Comparison of ENCODE assay signal across 17 cellular contexts in the genomic region with DNA sequence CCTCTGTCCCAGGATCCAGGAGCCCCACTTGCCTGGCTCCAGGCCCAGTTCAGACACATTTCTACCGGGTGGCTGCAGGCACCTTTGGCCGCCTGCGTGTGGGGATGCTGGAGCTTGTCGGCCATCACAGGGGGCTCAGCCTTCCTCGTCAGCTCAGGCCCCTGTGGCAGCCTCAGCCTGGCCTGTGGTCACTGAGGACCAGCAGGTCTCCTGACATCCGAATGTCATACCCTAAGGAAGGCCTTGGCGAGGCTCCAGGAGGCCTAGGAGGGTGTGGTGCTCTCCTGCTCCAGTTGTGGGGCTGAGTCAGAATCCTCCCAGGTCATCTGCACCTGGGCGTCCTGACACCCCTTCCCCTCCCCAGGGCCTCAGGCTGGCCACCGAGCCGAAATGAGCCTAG. TPM values are rescaled to one million over a fixed set of nuclear protein-coding genes. Genes with fewer than 3 reads are reported as not detected.
A peak's percentile ranks its signal among the peaks of the same experiment; 100 is the strongest.
DNase-seq lines count a peak whose midpoint lies in the region; ATAC-seq and TF ChIP-seq lines count a peak whose summit lies in the region.
"Had no signal": no experiment of that assay in that cellular context is flagged by ENCODE, and none has a peak within 500 bp of the region (broad histone marks: within the 10 kb centered on the region; RNA-seq: fewer than 3 reads in every experiment).

No MANE protein-coding gene starts in this region.

- peaks cover 20 to 43% of the 10 kb centered on the region in 2 experiments for H3K4me1 ChIP-seq in HCT116 (ENCODE audit: control insufficient read depth in 1 of 2, insufficient read depth in 2 of 2, low read length in 2 of 2)
- peaks cover 22 to 37% of the 10 kb centered on the region in 2 donors for H3K4me1 ChIP-seq in gastrocnemius medialis
- H3K4me1 ChIP-seq in uterus: no peaks in the 10 kb centered on the region
- no peaks in the 10 kb centered on the region for H3K4me1 ChIP-seq in thyroid gland

- TF ChIP-seq CTCF in HCT116 (IDR thresholded peaks at IDR 0.05 in 2 of 3, conservative IDR thresholded peaks at IDR 0.05 in 1 of 3; ENCODE audit: borderline replicate concordance in 1 of 3, insufficient read depth in 1 of 3, low read depth in 2 of 3, low read length in 2 of 3) (no peak), epithelial cell of esophagus (IDR thresholded peaks at IDR 0.05; ENCODE audit: insufficient read depth, low read depth, low read length, missing control alignments) (no peak), gastrocnemius medialis (IDR thresholded peaks at IDR 0.05 in 4 of 5, conservative IDR thresholded peaks at IDR 0.05 in 1 of 5) (no peak), osteocyte (IDR thresholded peaks at IDR 0.05) (no peak), uterus (IDR thresholded peaks at IDR 0.05) (no peak), thyroid gland (IDR thresholded peaks at IDR 0.05) (no peak), progenitor cell of endocrine pancreas (IDR thresholded peaks at IDR 0.05; ENCODE audit: unreplicated experiment) (no peak)

- 85 to 87% methylated on average over 3 to 7 of the region's 10 CpGs for WGBS in thyroid gland, 2 donors

- RAD21 ChIA-PET in HCT116 (lab: Charles Lee; ENCODE audit: low non-redundant PET in 1 of 2, low total read pairs in 2 of 2, uncharacterized antibody in 2 of 2, unreplicated experiment in 2 of 2): no interaction called here

- H3K36me3 ChIP-seq in HCT116 (ENCODE audit: control insufficient read depth in 1 of 2, insufficient read depth in 2 of 2, low read length in 2 of 2) (no peaks in the 10 kb centered on the region), gastrocnemius medialis (no peaks in the 10 kb centered on the region), uterus (no peaks in the 10 kb centered on the region), thyroid gland (no peaks in the 10 kb centered on the region)
- H3K36me3 ChIP-seq: SJSA1 had no signal

- peak overlapping the region; percentile 62 for H3K4me2 ChIP-seq in HCT116 (ENCODE audit: low read length)

- no peaks in the 10 kb centered on the region for H3K9me2 ChIP-seq in HCT116 (ENCODE audit: insufficient read depth)

- CTCF ChIA-PET in HCT116 (lab: Charles Lee): interaction anchor here (1.2 kb wide), 1 partner anchor 53 kb away, joined by 4 read pairs; no protein-coding TSS in a partner anchor

- peak overlapping the region in 1 of 2 experiments; percentile 9; a peak in 3 of 4 replicates for H3K4me3 ChIP-seq in HCT116 (replicated peaks in 1 of 2; ENCODE audit: low read depth in 1 of 2, low read length in 2 of 2)
- H3K4me3 ChIP-seq in epithelial cell of esophagus (ENCODE audit: low read length): no peak overlapping the region
- no peak overlapping the region for H3K4me3 ChIP-seq in gastrocnemius medialis
- no peak overlapping the region for H3K4me3 ChIP-seq in uterus
- H3K4me3 ChIP-seq in thyroid gland (replicated peaks in 1 of 3): no peak overlapping the region
- H3K4me3 ChIP-seq: SJSA1 had no signal

- H3K27ac Mint-ChIP-seq in osteocyte (ENCODE audit: unreplicated experiment) (no peak overlapping the region), progenitor cell of endocrine pancreas (no peak overlapping the region)

- intact Hi-C loops in HCT116 (cut with micrococcal nuclease) (no loop called here), gastrocnemius medialis (cut with DNase I; ENCODE audit: low total_unique reads) (no loop called here), uterus (cut with DNase I; ENCODE audit: low total_unique reads) (no loop called here), thyroid gland (cut with DNase I) (no loop called here)

- no peaks in the 10 kb centered on the region for H3K9me3 Mint-ChIP-seq in osteocyte (ENCODE audit: unreplicated experiment)
- no peaks in the 10 kb centered on the region for H3K9me3 Mint-ChIP-seq in progenitor cell of endocrine pancreas (ENCODE audit: low read depth)

- H3K27ac ChIP-seq in HCT116 (ENCODE audit: low read depth, low read length) (peak overlapping the region; percentile 50), gastrocnemius medialis (peak overlapping the region; percentile 71 to 90 (median 80)), uterus (no peak overlapping the region), thyroid gland (no peak overlapping the region)
- H3K27ac ChIP-seq: SJSA1 had no signal

- H3K79me2 ChIP-seq in HCT116 (ENCODE audit: insufficient read depth, low read length): no peaks in the 10 kb centered on the region

- no peaks in the 10 kb centered on the region for H4K20me1 ChIP-seq in HCT116 (ENCODE audit: insufficient read depth)

- TF ChIP-seq POLR2A in HCT116 (IDR thresholded peaks at IDR 0.05; ENCODE audit: borderline replicate concordance, extremely low read depth, insufficient read depth, insufficient read length): no peak
- TF ChIP-seq POLR2A in gastrocnemius medialis (IDR thresholded peaks at IDR 0.05): no peak
- no peak for TF ChIP-seq POLR2A in uterus (IDR thresholded peaks at IDR 0.05)
- no peak for TF ChIP-seq POLR2A in thyroid gland (IDR thresholded peaks at IDR 0.05)

- H3K9me3 ChIP-seq in HCT116 (ENCODE audit: control insufficient read depth in 1 of 2, insufficient read depth in 1 of 2, low read depth in 1 of 2, low read length in 2 of 2): no peaks in the 10 kb centered on the region
- H3K9me3 ChIP-seq in gastrocnemius medialis: no peaks in the 10 kb centered on the region
- H3K9me3 ChIP-seq in uterus: no peaks in the 10 kb centered on the region
- no peaks in the 10 kb centered on the region for H3K9me3 ChIP-seq in thyroid gland
- H3K9me3 ChIP-seq: SJSA1 had no signal

- no peak overlapping the region for H3K4me3 Mint-ChIP-seq in osteocyte (ENCODE audit: unreplicated experiment)
- H3K4me3 Mint-ChIP-seq in progenitor cell of endocrine pancreas (ENCODE audit: low read depth): no peak overlapping the region

- peak overlapping the region; percentile 22 for H3K9ac ChIP-seq in HCT116 (ENCODE audit: low read length)

- POLR2A ChIA-PET in HCT116 (lab: Charles Lee): interaction anchor here (0.9 to 1.3 kb wide), 3 partner anchors 13 to 46 kb away, joined by 3 to 6 read pairs (median 3); partner anchors contain the start of genes C22orf23 and POLR2F

- peak; percentile 26 for ATAC-seq in HCT116
- ATAC-seq in gastrocnemius medialis: peak; percentile 32 to 38

- no peak overlapping the region for H2AFZ ChIP-seq in HCT116 (ENCODE audit: low read depth, low read length, poor library complexity, severe bottlenecking)

- H3K27me3 Mint-ChIP-seq in osteocyte (ENCODE audit: unreplicated experiment) (no peaks in the 10 kb centered on the region), progenitor cell of endocrine pancreas (no peaks in the 10 kb centered on the region)

- H3K27me3 ChIP-seq in HCT116 (ENCODE audit: insufficient read depth, low read length) (no peaks in the 10 kb centered on the region), gastrocnemius medialis (no peaks in the 10 kb centered on the region), uterus (no peaks in the 10 kb centered on the region), thyroid gland (no peaks in the 10 kb centered on the region)
- H3K27me3 ChIP-seq: SJSA1 had no signal

- no peak for TF ChIP-seq RAD21 in HCT116 (IDR thresholded peaks at IDR 0.05; ENCODE audit: low read depth)

- H3K4me1 Mint-ChIP-seq in osteocyte (ENCODE audit: unreplicated experiment) (peaks cover 23% of the 10 kb centered on the region), progenitor cell of endocrine pancreas (ENCODE audit: low read depth) (peaks cover 12% of the 10 kb centered on the region)

- DNase-seq in HCT116 (ENCODE audit: low read depth, low spot score) (peak; percentile 29), RPMI8226 (peak; percentile 39), epithelial cell of esophagus (ENCODE audit: low read depth) (peak; percentile 78), gastrocnemius medialis (peak; percentile 38 to 79), osteocyte (ENCODE audit: extremely low spot score, unreplicated experiment) (no peak), uterus (no peak), thyroid gland (no peak), progenitor cell of endocrine pancreas (ENCODE audit: low spot score, unreplicated experiment) (no peak)
- DNase-seq: activated effector memory CD4-positive, alpha-beta T cell treated with Interleukin-2 at 50 U/mL for 16 hours; KG1; stimulated activated CD4-positive, alpha-beta T cell treated with anti-CD3 and anti-CD28 coated beads, Interleukin-4, amount 100 ng/mL, for 24 hours; stimulated activated CD8-positive, alpha-beta memory T cell treated with anti-CD3 and anti-CD28 coated beads, Interleukin-4, amount 100 ng/mL, for 48 hours had no signal

- no peaks in the 10 kb centered on the region for H3K36me3 Mint-ChIP-seq in osteocyte (ENCODE audit: unreplicated experiment)
- H3K36me3 Mint-ChIP-seq in progenitor cell of endocrine pancreas (ENCODE audit: insufficient read depth): no peaks in the 10 kb centered on the region

- no TSS peak for BruUV-seq in HCT116 (replicated peaks; lab: Mats Ljungman, UMichigan)

- in situ Hi-C loops in gastrocnemius medialis (cut with MboI; ENCODE audit: low sequenced_read_pairs in 4 of 4): no loop called here

TF ChIP-seq in HCT116, 20 proteins besides CTCF, POLR2A, EP300 and RAD21 (continues in another document):
- no peak; the same call in 1 of the 2 replicates for TF ChIP-seq POLR2AphosphoS5 (IDR thresholded peaks at IDR 0.05; ENCODE audit: low read depth, low read length)
- no peak for TF ChIP-seq EGR1 (IDR thresholded peaks at IDR 0.05; ENCODE audit: low read depth)

RNA-seq across cellular contexts. Expression of gene SOX10, which starts 14.9 kb away (rescaled TPM):
- total RNA-seq in HCT116 (2021; ENCODE audit: unreplicated experiment) (not detected), gastrocnemius medialis (under 1 TPM in 3 of 4 donors, not detected in 1; 0.17 to 0.62 (median 0.59) TPM), osteocyte (not detected in 2 replicates), uterus (1 to 10 TPM in 2 of 4 donors, not detected in 2; 2.3 to 3.8 TPM), thyroid gland (under 1 TPM in 1 of 4 donors, not detected in 3; 0.34 TPM), progenitor cell of endocrine pancreas (0.95 and 1.3 TPM in 2 replicates)
- polyA plus RNA-seq in HCT116 (2012): 0.04 and 0.18 TPM in 2 replicates
- total RNA-seq: chondrocyte; SJSA1; T-helper 2 cell treated with Interferon-gamma antibody and Interleukin-4, amounts not matched to agents 100 ng/mL and 5 ng/mL, for 36 hours had no signal
- polyA plus RNA-seq: BJ, neural cell had no signal

RNA-seq across cellular contexts. Expression of gene POLR2F, which starts 45.7 kb away (rescaled TPM):
- 107 TPM for total RNA-seq in HCT116 (2021; ENCODE audit: unreplicated experiment)
- 118 and 140 TPM in 2 replicates for polyA plus RNA-seq in HCT116 (2012)
- 100 to 1,000 TPM in 3 of 4 donors, 10 to 100 TPM in 1; 84.1 to 152 (median 134) TPM for total RNA-seq in gastrocnemius medialis
- 77.9 and 81.1 TPM in 2 replicates for total RNA-seq in osteocyte
- total RNA-seq in uterus: 10 to 100 TPM; 31.5 to 63.8 (median 43.3) TPM
- 10 to 100 TPM; 19.7 to 88.9 (median 55.2) TPM for total RNA-seq in thyroid gland
- 80.0 and 83.1 TPM in 2 replicates for total RNA-seq in progenitor cell of endocrine pancreas

RNA-seq across cellular contexts. Expression of gene C22orf23, which starts 45.8 kb away (rescaled TPM):
- total RNA-seq in HCT116 (2021; ENCODE audit: unreplicated experiment): 0.47 TPM
- polyA plus RNA-seq in HCT116 (2012): 1.7 and 2.5 TPM in 2 replicates
- total RNA-seq in gastrocnemius medialis: 1 to 10 TPM in 1 of 4 donors, under 1 TPM in 2, not detected in 1; 0.20 to 1.1 (median 0.35) TPM
- not detected in 2 replicates for total RNA-seq in osteocyte
- under 1 TPM in 2 of 4 donors, not detected in 2; 0.40 to 0.76 TPM for total RNA-seq in uterus
- 1 to 10 TPM in 1 of 4 donors, under 1 TPM in 3; 0.59 to 1.7 (median 0.73) TPM for total RNA-seq in thyroid gland
- 0.89 and 0.93 TPM in 2 replicates for total RNA-seq in progenitor cell of endocrine pancreas
- total RNA-seq: chondrocyte; SJSA1; T-helper 2 cell treated with Interferon-gamma antibody and Interleukin-4, amounts not matched to agents 100 ng/mL and 5 ng/mL, for 36 hours had no signal

RNA-seq across cellular contexts. Expression of gene PICK1, which starts 58.0 kb away (rescaled TPM):
- total RNA-seq in HCT116 (2021; ENCODE audit: unreplicated experiment) (40.0 TPM), gastrocnemius medialis (10 to 100 TPM; 36.4 to 63.8 (median 50.1) TPM), osteocyte (26.2 and 27.9 TPM in 2 replicates), uterus (10 to 100 TPM in 3 of 4 donors, 1 to 10 TPM in 1; 2.9 to 38.7 (median 29.2) TPM), thyroid gland (10 to 100 TPM; 52.2 to 81.4 (median 57.5) TPM), progenitor cell of endocrine pancreas (64.2 and 67.3 TPM in 2 replicates)
- polyA plus RNA-seq in HCT116 (2012): 30.7 and 32.6 TPM in 2 replicates

Comparison
In these comparisons a context has a peak if more than half of its experiments do, and no peak if none do; other contexts are left out.
1. DNase-seq: peak in HCT116 (single experiment), RPMI8226 (single experiment), epithelial cell of esophagus (single experiment) and gastrocnemius medialis (2 of 2); none in osteocyte (single experiment), uterus (0 of 2), thyroid gland (0 of 2) and progenitor cell of endocrine pancreas (single experiment).
2. H3K27ac ChIP-seq: peak in HCT116 (single experiment) and gastrocnemius medialis (4 of 4); none in uterus (0 of 2) and thyroid gland (0 of 3).